Comparison of ENCODE assay signal across 22 cellular contexts in genomic region chr13:107192289-107192688, GRCh38.
A peak's percentile ranks its signal among the peaks of the same experiment; 100 is the strongest.
DNase-seq lines count a peak whose midpoint lies in the region; ATAC-seq, FAIRE-seq and TF ChIP-seq lines count a peak whose summit lies in the region.
"Had no signal": no experiment of that assay in that cellular context is flagged by ENCODE, and none has a peak within 500 bp of the region (broad histone marks: within the 10 kb centered on the region; RNA-seq: fewer than 3 reads in every experiment).

No MANE protein-coding gene starts in this region.

- TF ChIP-seq POLR2A in HepG2 (IDR thresholded peaks at IDR 0.05; ENCODE audit: insufficient read depth in 1 of 2, low read depth in 2 of 2, low read length in 2 of 2) (no peak), right lobe of liver (IDR thresholded peaks at IDR 0.05) (no peak)

- DNase-seq in HepG2 (ENCODE audit: low spot score) (peak; percentile 84), right lobe of liver (no peak), NCI-H510A treated with DMSO at 0.1 percent for 48 hours (lab: John Stamatoyannopoulos, UW) (peak; percentile 89), hepatocyte (ENCODE audit: low spot score) (peak; percentile 25), AML-193 (lab: John Stamatoyannopoulos, UW) (no peak), DMS114 treated with DMSO at 0.1 percent for 48 hours (lab: John Stamatoyannopoulos, UW; ENCODE audit: unreplicated experiment) (no peak), left lobe of liver (ENCODE audit: low spot score) (no peak), AG20443 (ENCODE audit: low spot score) (no peak)
- DNase-seq: activated CD4-positive, alpha-beta T cell treated with anti-CD3 and anti-CD28 coated beads, Interleukin-2, amount 50 U/mL, for 48 hours; activated T-cell treated with anti-CD3 and anti-CD28 coated beads, Interleukin-2, amount 50 U/mL, for 24 hours; esophagus squamous epithelium; mucosa of descending colon; NCI-H187 treated with DMSO at 0.1 percent for 48 hours; stimulated activated naive CD8-positive, alpha-beta T cell treated with anti-CD3 and anti-CD28 coated beads, Interleukin-15, amount 100 ng/mL, for 72 hours; T-helper 1 cell had no signal

- WGBS in HepG2 (ENCODE audit: low lambda C conversion rate) = 0% methylated on average over 3 of the region's 7 CpGs
- WGBS in right lobe of liver (ENCODE audit: insufficient coverage, low coverage, low lambda C conversion rate, missing lambda C conversion rate) = 24% methylated on average over 3 of the region's 7 CpGs
- 39% methylated on average over 7 of the region's 7 CpGs for WGBS in hepatocyte (ENCODE audit: low lambda C conversion rate, missing lambda C conversion rate)

- in situ Hi-C loops in HepG2 (cut with HindIII; ENCODE audit: extremely low pct_ligation_motif_present, low pct_unique_long_range_greater_than_20kb) = no loop called here

- CTCF ChIA-PET in HepG2 (lab: Yijun Ruan, JAX; ENCODE audit: low intra/inter-chr PET ratio, low total read pairs) = no interaction called here

- H3K9me2 ChIP-seq in hepatocyte (replicated peaks; ENCODE audit: insufficient read depth) = no peaks in the 10 kb centered on the region

- no peak for TF ChIP-seq RAD21 in HepG2 (CRISPR knock-in tag; IDR thresholded peaks at IDR 0.05)

- H4K20me1 ChIP-seq in HepG2 (ENCODE audit: insufficient read depth, low read length) (no peaks in the 10 kb centered on the region), hepatocyte (ENCODE audit: insufficient read depth, poor library complexity, severe bottlenecking) (no peaks in the 10 kb centered on the region)

- no peak overlapping the region for H3K9ac ChIP-seq in HepG2 (ENCODE audit: insufficient read depth, low read depth, low read length)

- TF ChIP-seq CTCF in HepG2 (CRISPR knock-in tag; IDR thresholded peaks at IDR 0.05) (no peak), right lobe of liver (IDR thresholded peaks at IDR 0.05) (no peak), hepatocyte (IDR thresholded peaks at IDR 0.05; ENCODE audit: poor library complexity) (no peak)

- H3K4me3 ChIP-seq in HepG2 (replicated peaks in 1 of 3; ENCODE audit: insufficient read depth in 1 of 3, low read depth in 2 of 3, low read length in 3 of 3) (no peak overlapping the region), right lobe of liver (no peak overlapping the region), hepatocyte (no peak overlapping the region)
- H3K4me3 ChIP-seq: esophagus squamous epithelium, mucosa of descending colon, right atrium auricular region had no signal

- H3K27ac ChIP-seq in HepG2 (ENCODE audit: extremely low read length, insufficient read depth, low read length) (no peak overlapping the region), right lobe of liver (no peak overlapping the region), hepatocyte (peak overlapping the region; percentile 13)
- H3K27ac ChIP-seq: C4-2B, esophagus squamous epithelium, right atrium auricular region, RWPE1, VCaP had no signal

- no peaks in the 10 kb centered on the region for H3K9me3 ChIP-seq in HepG2 (ENCODE audit: low read length)
- no peaks in the 10 kb centered on the region for H3K9me3 ChIP-seq in right lobe of liver
- no peaks in the 10 kb centered on the region for H3K9me3 ChIP-seq in hepatocyte (ENCODE audit: low read depth)
- H3K9me3 ChIP-seq: esophagus squamous epithelium, mucosa of descending colon had no signal

- intact Hi-C loops in HepG2 (cut with micrococcal nuclease; ENCODE audit: unreplicated experiment) = no loop called here
- intact Hi-C loops in right lobe of liver (cut with DNase I) = no loop called here

- H3K4me1 ChIP-seq in HepG2 (ENCODE audit: insufficient read depth, low read length) (peaks cover 16% of the 10 kb centered on the region), right lobe of liver (no peaks in the 10 kb centered on the region), hepatocyte (ENCODE audit: insufficient read depth) (peaks cover 4% of the 10 kb centered on the region)
- H3K4me1 ChIP-seq: esophagus squamous epithelium, right atrium auricular region had no signal

- H2AFZ ChIP-seq in HepG2 (ENCODE audit: low read length) = no peak overlapping the region
- H2AFZ ChIP-seq in hepatocyte = no peak overlapping the region

- no peak for FAIRE-seq in HepG2 (lab: Jason Lieb, UNC)
- FAIRE-seq: bronchial epithelial cell, HTR-8/SVneo, islet of Langerhans had no signal

- peak; percentile 96 for ATAC-seq in HepG2
- no peak for ATAC-seq in right lobe of liver
- ATAC-seq in left lobe of liver = no peak
- ATAC-seq: mucosa of descending colon; stimulated activated naive CD8-positive, alpha-beta T cell treated with anti-CD3 and anti-CD28 coated beads, Interleukin-15, amount 100 ng/mL, for 72 hours had no signal

- H3K27me3 ChIP-seq in HepG2 (ENCODE audit: control insufficient read depth in 1 of 2, insufficient read depth in 2 of 2, low read length in 2 of 2) (peaks cover 0 to under 1% of the 10 kb centered on the region in 2 experiments; a peak in 1 of 5 replicates), right lobe of liver (no peaks in the 10 kb centered on the region), hepatocyte (no peaks in the 10 kb centered on the region)
- H3K27me3 ChIP-seq: esophagus squamous epithelium, right atrium auricular region had no signal

- H3K4me2 ChIP-seq in HepG2 (ENCODE audit: low read depth, low read length) (peak overlapping the region; percentile 27; the same call in 1 of the 2 replicates), hepatocyte (peak overlapping the region; percentile 11)

- TF ChIP-seq EP300 in HepG2 (IDR thresholded peaks at IDR 0.05; ENCODE audit: low read depth in 2 of 2, low read length in 2 of 2) (peak in 1 of 2 experiments; percentile 53; a peak in 1 of 4 replicates), HepG2 (CRISPR knock-in tag; IDR thresholded peaks at IDR 0.05; ENCODE audit: borderline replicate concordance) (no peak)

- POLR2A ChIA-PET in HepG2 (lab: Yijun Ruan, JAX) = no interaction called here

- H3K79me2 ChIP-seq in HepG2 (ENCODE audit: insufficient read depth, low read length) = no peaks in the 10 kb centered on the region
- H3K79me2 ChIP-seq in hepatocyte = no peaks in the 10 kb centered on the region

- H3K36me3 ChIP-seq in HepG2 (replicated peaks in 1 of 2; ENCODE audit: control insufficient read depth in 1 of 2, insufficient read depth in 2 of 2, low read length in 2 of 2) = no peaks in the 10 kb centered on the region
- no peaks in the 10 kb centered on the region for H3K36me3 ChIP-seq in right lobe of liver
- no peaks in the 10 kb centered on the region for H3K36me3 ChIP-seq in hepatocyte (replicated peaks; ENCODE audit: insufficient read depth, low read depth)
- H3K36me3 ChIP-seq: esophagus squamous epithelium, right atrium auricular region had no signal

- no TSS peak for BruUV-seq in HepG2 (replicated peaks; lab: Mats Ljungman, UMichigan)

TF ChIP-seq in HepG2, 621 proteins besides CTCF, POLR2A, EP300 and RAD21 (continues in another document):
- no peak for TF ChIP-seq MTF2 (CRISPR knock-in tag; IDR thresholded peaks at IDR 0.05; ENCODE audit: borderline replicate concordance)
- TF ChIP-seq SETDB1 (CRISPR knock-in tag; IDR thresholded peaks at IDR 0.05; ENCODE audit: borderline replicate concordance) = no peak
- TF ChIP-seq BATF2 (CRISPR knock-in tag; IDR thresholded peaks at IDR 0.05) = no peak
- TF ChIP-seq NFAT5 (CRISPR knock-in tag; IDR thresholded peaks at IDR 0.05) = no peak
- TF ChIP-seq GFI1 (CRISPR knock-in tag; IDR thresholded peaks at IDR 0.05; ENCODE audit: borderline replicate concordance) = peak; percentile 59; the same call in 1 of the 2 replicates
- no peak for TF ChIP-seq YEATS2 (CRISPR knock-in tag; IDR thresholded peaks at IDR 0.05; ENCODE audit: borderline replicate concordance)
- no peak for TF ChIP-seq NAIF1 (CRISPR knock-in tag; IDR thresholded peaks at IDR 0.05; ENCODE audit: borderline replicate concordance)
- peak; percentile 94 for TF ChIP-seq HHEX (CRISPR knock-in tag; IDR thresholded peaks at IDR 0.05)

Comparison
In these comparisons a context has a peak if more than half of its experiments do, and no peak if none do; other contexts are left out.
1. DNase-seq: peak in HepG2 (single experiment), NCI-H510A treated with DMSO at 0.1 percent for 48 hours (single experiment) and hepatocyte (single experiment); none in right lobe of liver (0 of 3), AML-193 (0 of 2), DMS114 treated with DMSO at 0.1 percent for 48 hours (single experiment), left lobe of liver (single experiment) and AG20443 (single experiment).